ENCODE assay signal across 8 cellular contexts in the genomic region with DNA sequence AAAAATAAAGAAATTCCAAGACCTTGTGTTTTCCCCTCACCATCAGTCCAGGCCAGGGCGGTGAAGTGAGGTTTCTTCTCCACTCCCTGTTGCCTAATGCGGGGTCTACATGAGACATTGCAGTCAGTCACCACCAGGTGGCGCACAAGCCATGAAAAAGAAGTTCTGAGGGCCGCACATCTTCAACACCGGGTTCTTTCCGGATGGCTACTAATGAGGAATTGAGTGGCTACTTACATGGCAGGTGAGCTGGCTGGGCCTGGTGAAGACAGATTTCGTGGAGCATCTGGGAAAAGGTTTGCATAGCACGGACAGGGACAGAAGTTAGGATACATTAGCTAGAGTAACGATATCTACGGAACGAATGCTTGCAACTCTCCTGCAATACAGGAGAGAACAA. TPM values are rescaled to one million over a fixed set of nuclear protein-coding genes. Genes with fewer than 3 reads are reported as not detected.
DNase-seq lines count a peak whose midpoint lies in the region; ATAC-seq, FAIRE-seq and TF ChIP-seq lines count a peak whose summit lies in the region.

No MANE protein-coding gene starts in this region.

- H3K4me3 ChIP-seq in AG04449 (ENCODE audit: low read depth, low read length) = no peak overlapping the region
- H3K4me3 ChIP-seq in WERI-Rb-1 (ENCODE audit: low read depth, low read length) = no peak overlapping the region
- no peak overlapping the region for H3K4me3 ChIP-seq in mammary epithelial cell (replicated peaks in 1 of 3; ENCODE audit: insufficient read depth in 1 of 3, low read depth in 2 of 3, low read length in 3 of 3)

- intact Hi-C loops in mammary epithelial cell (cut with micrococcal nuclease) = loop anchor here (1.0 to 5.0 kb wide), 7 partner anchors 58 to 406 kb away; no protein-coding TSS in a partner anchor

- CTCF ChIA-PET in AG04449 (lab: Yijun Ruan, JAX) (interaction anchor here (0.7 to 14.7 kb wide), 29 partner anchors 8 to 406 kb away, joined by 3 to 271 read pairs (median 5); a partner anchor contains a TSS), mammary epithelial cell (lab: Charles Lee; ENCODE audit: low non-redundant PET) (interaction anchor here (1.4 kb wide), 1 partner anchor 131 kb away, joined by 14 read pairs; no protein-coding TSS in a partner anchor)

- DNase-seq in AG04449 (ENCODE audit: low read depth, low spot score) = no peak
- peak; percentile 17 for DNase-seq in GOT3 (lab: John Stamatoyannopoulos, UW)
- peak; percentile 82 for DNase-seq in NCI-H2227 (lab: John Stamatoyannopoulos, UW; ENCODE audit: unreplicated experiment)
- DNase-seq in WERI-Rb-1 = peak; percentile 94
- DNase-seq in mammary epithelial cell = peak; percentile 71
- peak; percentile 66 to 79 for DNase-seq in stimulated activated CD4-positive, alpha-beta T cell treated with anti-CD3 and anti-CD28 coated beads, Interleukin-1b, Interleukin-23, amount 100 ng/mL, for 1 hour (ENCODE audit: low read depth in 2 of 2)

- H3K27me3 ChIP-seq in WERI-Rb-1 (ENCODE audit: insufficient read depth, low read depth, severe bottlenecking) = peaks cover 98% of the 10 kb centered on the region
- no peaks in the 10 kb centered on the region for H3K27me3 ChIP-seq in mammary epithelial cell (ENCODE audit: insufficient read depth, low read length)

- peak; percentile 89 for FAIRE-seq in islet of Langerhans (lab: Jason Lieb, UNC)

- H2AFZ ChIP-seq in mammary epithelial cell (ENCODE audit: low read depth, low read length) = no peak overlapping the region

- H3K9ac ChIP-seq in mammary epithelial cell (ENCODE audit: insufficient read depth, low read length) = no peak overlapping the region

- dilution Hi-C loops in mammary epithelial cell (cut with HindIII; ENCODE audit: low sequenced_read_pairs) = loop anchor here (5.0 kb wide), 1 partner anchor 120 kb away; no protein-coding TSS in a partner anchor

- no TSS peak for BruUV-seq in mammary epithelial cell (replicated peaks; lab: Mats Ljungman, UMichigan)

- H3K79me2 ChIP-seq in mammary epithelial cell (ENCODE audit: insufficient read depth, low read length) = no peaks in the 10 kb centered on the region

- H3K9me3 ChIP-seq in WERI-Rb-1 (ENCODE audit: severe bottlenecking) (peaks cover 3% of the 10 kb centered on the region), mammary epithelial cell (replicated peaks; ENCODE audit: insufficient read depth, low read length) (no peaks in the 10 kb centered on the region)

- H3K27ac ChIP-seq in WERI-Rb-1 = no peak overlapping the region
- no peak overlapping the region for H3K27ac ChIP-seq in mammary epithelial cell (ENCODE audit: insufficient read depth, low read depth, low read length)

- H4K20me1 ChIP-seq in mammary epithelial cell (ENCODE audit: insufficient read depth, low read length) = no peaks in the 10 kb centered on the region

- H3K36me3 ChIP-seq in WERI-Rb-1 (no peaks in the 10 kb centered on the region), mammary epithelial cell (ENCODE audit: insufficient read depth, low read length) (no peaks in the 10 kb centered on the region)

- POLR2A ChIA-PET in AG04449 (lab: Yijun Ruan, JAX) = no interaction called here

- 26% methylated on average over 11 of the region's 11 CpGs for WGBS in mammary epithelial cell (ENCODE audit: low coverage, missing lambda C conversion rate)

- in situ Hi-C loops in mammary epithelial cell (cut with MboI; ENCODE audit: low sequenced_read_pairs in 2 of 2) = loop anchor here (5.0 to 10.0 kb wide), 3 partner anchors 82 to 302 kb away; no protein-coding TSS in a partner anchor

- H3K4me2 ChIP-seq in mammary epithelial cell (ENCODE audit: insufficient read depth, low read depth, low read length) = no peak overlapping the region

- peaks cover 47% of the 10 kb centered on the region for H3K4me1 ChIP-seq in mammary epithelial cell (ENCODE audit: insufficient read depth, low read length)

- TF ChIP-seq CTCF in AG04449 (IDR thresholded peaks at IDR 0.05; ENCODE audit: insufficient read depth, low read length, missing control alignments) (peak; percentile 84), WERI-Rb-1 (IDR thresholded peaks at IDR 0.05; ENCODE audit: low read depth, low read length) (peak; percentile 97), mammary epithelial cell (conservative IDR thresholded peaks at IDR 0.05 in 1 of 2, IDR thresholded peaks at IDR 0.05 in 1 of 2; ENCODE audit: extremely low read depth in 1 of 2, insufficient read depth in 1 of 2, low read depth in 1 of 2, low read length in 2 of 2) (peak; percentile 90)

- no peak for ATAC-seq in GM21423 (IDR thresholded peaks at IDR 0.05; ENCODE audit: unreplicated experiment)

RNA-seq across cellular contexts. Expression of a gene that starts 15.8 kb away (rescaled TPM):
- 1,000 to 10,000 TPM in 1 of 2 donors, 100 to 1,000 TPM in 1; 395 to 2,534 TPM for total RNA-seq in mammary epithelial cell
- 4,742 TPM for polyA plus RNA-seq in mammary epithelial cell
- polyA minus RNA-seq in mammary epithelial cell = 4,355 TPM

RNA-seq across cellular contexts. Expression of a gene that starts 36.3 kb away (rescaled TPM):
- not detected for total RNA-seq in mammary epithelial cell
- not detected for polyA plus RNA-seq in mammary epithelial cell
- polyA minus RNA-seq in mammary epithelial cell = not detected

RNA-seq across cellular contexts. Expression of a gene that starts 58.9 kb away (rescaled TPM):
- total RNA-seq in mammary epithelial cell = 1,000 to 10,000 TPM in 1 of 2 donors, 100 to 1,000 TPM in 1; 213 to 2,371 TPM
- polyA plus RNA-seq in mammary epithelial cell = 1,008 TPM
- polyA minus RNA-seq in mammary epithelial cell = 997 TPM
